In the genomic region with DNA sequence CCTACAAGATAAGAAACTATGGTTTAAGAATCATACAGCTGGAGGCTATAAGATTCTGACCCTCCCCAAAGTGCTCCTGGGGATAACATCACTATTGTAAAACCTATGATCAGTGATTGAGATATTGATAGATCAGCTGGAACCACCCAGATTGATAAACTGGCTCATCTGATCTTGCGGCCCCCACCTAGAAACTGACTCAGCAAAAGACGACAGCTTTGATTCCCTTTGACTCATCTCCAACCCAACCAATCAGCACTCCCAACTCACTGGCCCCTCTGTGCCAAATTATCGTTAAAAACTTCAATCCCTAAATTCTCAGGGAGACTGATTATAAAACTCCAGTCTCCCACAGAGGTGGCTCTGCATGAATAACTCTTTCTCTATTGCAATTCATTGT, we compare ENCODE assay signal across 26 cellular contexts.
"Had no signal": no experiment of that assay in that cellular context is flagged by ENCODE, and none has a peak within 500 bp of the region (broad histone marks: within the 10 kb centered on the region; RNA-seq: fewer than 3 reads in every experiment).

No MANE protein-coding gene starts in this region.

- H3K4me3 ChIP-seq: colonic mucosa, esophagus squamous epithelium, gastrocnemius medialis, heart right ventricle, left lung, lower lobe of right lung, mucosa of descending colon had no signal

- FAIRE-seq: endometrium, islet of Langerhans, keratinocyte had no signal

- H3K4me1 ChIP-seq: colonic mucosa, esophagus squamous epithelium, gastrocnemius medialis, heart right ventricle, left lung, lower lobe of right lung had no signal

- ATAC-seq: effector memory CD8-positive, alpha-beta T cell; esophagus mucosa; gastrocnemius medialis; heart right ventricle; left cardiac atrium; left lung; left ventricle myocardium superior; lower lobe of right lung; mucosa of descending colon had no signal

- H3K9me3 ChIP-seq: colonic mucosa, esophagus squamous epithelium, gastrocnemius medialis, heart right ventricle, left lung, lower lobe of right lung, mucosa of descending colon had no signal

- H3K36me3 ChIP-seq: colonic mucosa, esophagus squamous epithelium, gastrocnemius medialis, heart right ventricle, left lung, lower lobe of right lung had no signal

- DNase-seq: colonic mucosa; cortex of kidney; effector CD8-positive, alpha-beta T cell; effector memory CD8-positive, alpha-beta T cell; endodermal cell; erythroblast; esophagus squamous epithelium; foreskin fibroblast; foreskin melanocyte; gastrocnemius medialis; glutamatergic neuron; head of caudate nucleus; heart right ventricle; hippocampal formation; left cardiac atrium; left lung; left ventricle myocardium superior; lower lobe of right lung; mesenchymal stem cell; mucosa of descending colon; naive B cell had no signal

- H3K27ac ChIP-seq: colonic mucosa, epithelial cell of prostate, esophagus squamous epithelium, gastrocnemius medialis, heart right ventricle, left lung, lower lobe of right lung had no signal

- H3K27me3 ChIP-seq: colonic mucosa, esophagus squamous epithelium, gastrocnemius medialis, heart right ventricle, left lung had no signal
